8 cellular contexts compared by ENCODE assay signal in the genomic region with DNA sequence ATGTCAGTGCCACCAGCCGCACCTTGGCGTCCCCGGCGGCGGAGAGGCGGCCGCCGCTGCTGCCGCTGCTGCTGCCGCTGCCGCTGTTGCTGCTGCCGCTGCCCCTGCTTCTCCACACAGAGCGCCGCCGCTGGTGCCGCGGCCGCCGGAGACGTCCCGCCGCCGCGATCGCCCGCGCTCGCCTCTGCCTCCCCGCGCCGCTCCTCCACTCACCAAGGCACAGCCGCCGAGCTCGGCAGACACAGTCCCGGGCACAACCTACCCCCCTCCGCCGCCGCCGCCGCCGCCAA. TPM values are rescaled to one million over a fixed set of nuclear protein-coding genes. Genes with fewer than 3 reads are reported as not detected.
DNase-seq lines count a peak whose midpoint lies in the region; ATAC-seq, FAIRE-seq and TF ChIP-seq lines count a peak whose summit lies in the region.

Gene PPP3CA (minus strand): TSS at position 260 of the 290 bp plus-strand sequence.

- intact Hi-C loops in A673 (cut with micrococcal nuclease; ENCODE audit: unreplicated experiment): loop anchor here (5.0 kb wide), 3 partner anchors 160 to 385 kb away; no protein-coding TSS in a partner anchor
- intact Hi-C loops in lower lobe of right lung (cut with DNase I): no loop called here
- intact Hi-C loops in transverse colon (cut with DNase I; ENCODE audit: low total_unique reads): loop anchor here (5.0 kb wide), 1 partner anchor 155 kb away; no protein-coding TSS in a partner anchor

- FAIRE-seq in bronchial epithelial cell (lab: Jason Lieb, UNC): no peak

- H3K27ac ChIP-seq in A673 (ENCODE audit: low read depth, low read length, poor library complexity, severe bottlenecking): peak within 1 kb of the TSS; percentile 91
- peak within 1 kb of the TSS; percentile 93 for H3K27ac ChIP-seq in lower lobe of right lung
- peak within 1 kb of the TSS; percentile 97 to 99 (median 98) for H3K27ac ChIP-seq in transverse colon

- ATAC-seq in GM19043 (IDR thresholded peaks at IDR 0.05; ENCODE audit: low read depth, unreplicated experiment) (peak; percentile 6), lower lobe of right lung (peak in 1 of 2 donors; percentile 32), GM21526 (IDR thresholded peaks at IDR 0.05; ENCODE audit: low FRiP score, unreplicated experiment) (no peak)

- no peaks in the 10 kb centered on the region for H3K27me3 ChIP-seq in A673 (replicated peaks; ENCODE audit: insufficient read depth, low read depth, low read length, poor library complexity)
- no peaks in the 10 kb centered on the region for H3K27me3 ChIP-seq in bronchial epithelial cell (ENCODE audit: control insufficient read depth, insufficient read depth, low read length)
- no peaks in the 10 kb centered on the region for H3K27me3 ChIP-seq in lower lobe of right lung (ENCODE audit: low read depth)
- no peaks in the 10 kb centered on the region for H3K27me3 ChIP-seq in transverse colon

- TF ChIP-seq CTCF in A673 (conservative IDR thresholded peaks at IDR 0.05; ENCODE audit: low read depth, low read length) (no peak), bronchial epithelial cell (IDR thresholded peaks at IDR 0.05; ENCODE audit: insufficient read depth, low read length, severe bottlenecking) (no peak), lower lobe of right lung (IDR thresholded peaks at IDR 0.05) (no peak), transverse colon (IDR thresholded peaks at IDR 0.05) (no peak)

- 0% methylated on average over 14 of the region's 41 CpGs; no CpG with 5 or more reads in 1 of the 2 donors for WGBS in transverse colon (ENCODE audit: low coverage in 1 of 2), 2 donors

- H3K9me3 ChIP-seq in A673 (ENCODE audit: low read depth, low read length, poor library complexity, severe bottlenecking) (no peaks in the 10 kb centered on the region), lower lobe of right lung (no peaks in the 10 kb centered on the region), transverse colon (no peaks in the 10 kb centered on the region)

- H3K4me1 ChIP-seq in A673 (ENCODE audit: insufficient read depth, low read length, poor library complexity, severe bottlenecking) (peaks cover 37% of the 10 kb centered on the region), lower lobe of right lung (peaks cover 32% of the 10 kb centered on the region), transverse colon (peaks cover 4 to 40% (median 19%) of the 10 kb centered on the region in 4 donors)

- H3K36me3 ChIP-seq in A673 (ENCODE audit: insufficient read depth, low read length, poor library complexity, severe bottlenecking) (no peaks in the 10 kb centered on the region), bronchial epithelial cell (ENCODE audit: control insufficient read depth, insufficient read depth, low read length) (no peaks in the 10 kb centered on the region), lower lobe of right lung (no peaks in the 10 kb centered on the region), transverse colon (no peaks in the 10 kb centered on the region)

- in situ Hi-C loops in transverse colon (cut with MboI; ENCODE audit: low pct_ligation_motif_present in 1 of 4, low pct_unique_long_range_greater_than_20kb in 1 of 4, low sequenced_read_pairs in 3 of 4): loop anchor here in 1 of 4 donors (10.0 kb wide), 1 partner anchor 142 kb away; no protein-coding TSS in a partner anchor

- H3K4me3 ChIP-seq in A673 (ENCODE audit: low read depth, low read length, poor library complexity, severe bottlenecking): peak within 1 kb of the TSS; percentile 98
- H3K4me3 ChIP-seq in bronchial epithelial cell (ENCODE audit: low read depth, low read length): peak within 1 kb of the TSS; percentile 89
- peak within 1 kb of the TSS; percentile 87 for H3K4me3 ChIP-seq in lower lobe of right lung
- peak within 1 kb of the TSS; percentile 72 to 91 (median 82) for H3K4me3 ChIP-seq in transverse colon

- CTCF ChIA-PET in A673 (lab: Charles Lee): interaction anchor here (0.5 kb wide), 1 partner anchor 237 kb away, joined by 3 read pairs; no protein-coding TSS in a partner anchor

- no peak for TF ChIP-seq EP300 in transverse colon (IDR thresholded peaks at IDR 0.05; ENCODE audit: low read depth)

- no peak for TF ChIP-seq POLR2A in transverse colon (IDR thresholded peaks at IDR 0.05)

- DNase-seq in A673 (ENCODE audit: low spot score): no peak
- no peak for DNase-seq in HT-29 (ENCODE audit: low spot score)
- DNase-seq in bronchial epithelial cell (ENCODE audit: low read depth): no peak
- peak; percentile 78 for DNase-seq in lower lobe of right lung
- no peak for DNase-seq in transverse colon
- DNase-seq in GM19238 (ENCODE audit: insufficient read length, low spot score): no peak

- POLR2A ChIA-PET in A673 (lab: Charles Lee; ENCODE audit: low non-redundant PET): interaction anchor here (0.5 kb wide), 1 partner anchor 223 kb away, joined by 4 read pairs; no protein-coding TSS in a partner anchor

- no TSS peak for BruUV-seq in A673 (replicated peaks; lab: Mats Ljungman, UMichigan)

RNA-seq across cellular contexts. Expression of gene PPP3CA, which starts in this region (rescaled TPM):
- total RNA-seq in A673 (2021) (117 and 129 TPM in 2 replicates), bronchial epithelial cell (48.2 and 59.5 TPM in 2 replicates), lower lobe of right lung (50.2 TPM), transverse colon (10 to 100 TPM; 29.2 to 50.7 (median 37.7) TPM)
- total RNA-seq in HT-29 (2014; rRNA removed; shearing (Covaris generic)): 20.3 and 20.6 TPM in 2 replicates
